Comparison of ENCODE assay signal across 25 cellular contexts in genomic region chr9:132647806-132648205, GRCh38. TPM values are rescaled to one million over a fixed set of nuclear protein-coding genes. Genes with fewer than 3 reads are reported as not detected.
A peak's percentile ranks its signal among the peaks of the same experiment; 100 is the strongest.
DNase-seq lines count a peak whose midpoint lies in the region; ATAC-seq, FAIRE-seq and TF ChIP-seq lines count a peak whose summit lies in the region.
"Had no signal": no experiment of that assay in that cellular context is flagged by ENCODE, and none has a peak within 500 bp of the region (broad histone marks: within the 10 kb centered on the region; RNA-seq: fewer than 3 reads in every experiment).

No MANE protein-coding gene starts in this region.

- 100% methylated on average over 1 of the region's 2 CpGs for WGBS in mesenchymal stem cell

- H2AK5ac ChIP-seq in mesenchymal stem cell (ENCODE audit: low read length, severe bottlenecking) = peak overlapping the region; percentile 63

- H3K4me1 ChIP-seq in astrocyte (ENCODE audit: insufficient read depth, low read length) (peaks cover 24% of the 10 kb centered on the region), mesenchymal stem cell (ENCODE audit: control insufficient read depth, insufficient read depth, low read depth, low read length) (peaks cover 9% of the 10 kb centered on the region)
- H3K4me1 ChIP-seq: ascending aorta, gastroesophageal sphincter, uterus had no signal

- H2BK120ac ChIP-seq in mesenchymal stem cell (ENCODE audit: low read depth, low read length) = no peak overlapping the region

- H4K20me1 ChIP-seq in astrocyte (ENCODE audit: insufficient read depth, low read length) = no peaks in the 10 kb centered on the region

- peaks cover 70% of the 10 kb centered on the region for H3K36me3 ChIP-seq in astrocyte (ENCODE audit: insufficient read depth, low read length)
- peaks cover 37 to 93% of the 10 kb centered on the region in 2 experiments for H3K36me3 ChIP-seq in mesenchymal stem cell (ENCODE audit: control insufficient read depth in 1 of 2, insufficient read depth in 2 of 2, low read depth in 1 of 2, low read length in 2 of 2)
- H3K36me3 ChIP-seq: uterus had no signal

- peak overlapping the region; percentile 97 for H3K27ac Mint-ChIP-seq in astrocyte (ENCODE audit: unreplicated experiment)
- H3K27ac Mint-ChIP-seq: activated naive CD4-positive, alpha-beta T cell treated with anti-CD3 and anti-CD28 coated beads, Interleukin-2, amount 10 ng/mL, durations not matched to agents 7 days and 5 days; CD14-positive monocyte had no signal

- no peak for FAIRE-seq in astrocyte (lab: Jason Lieb, UNC)
- FAIRE-seq: HTR-8/SVneo, kidney had no signal

- peak overlapping the region; percentile 96 for H3K27ac ChIP-seq in astrocyte (ENCODE audit: low read depth, low read length)
- peak overlapping the region; percentile 78 for H3K27ac ChIP-seq in mesenchymal stem cell (ENCODE audit: low read length, poor library complexity, severe bottlenecking)
- H3K27ac ChIP-seq in RWPE1 = no peak overlapping the region
- H3K27ac ChIP-seq: ascending aorta, epithelial cell of prostate, gastroesophageal sphincter, KMS-11, neutrophil, uterus had no signal

- H3K4me3 Mint-ChIP-seq in astrocyte (ENCODE audit: unreplicated experiment) = peak overlapping the region; percentile 40
- H3K4me3 Mint-ChIP-seq: activated naive CD4-positive, alpha-beta T cell treated with anti-CD3 and anti-CD28 coated beads, Interleukin-2, amount 10 ng/mL, durations not matched to agents 7 days and 5 days; CD14-positive monocyte; central memory CD8-positive, alpha-beta T cell had no signal

- peak overlapping the region; percentile 57 for H4K91ac ChIP-seq in mesenchymal stem cell (ENCODE audit: low read length)

- no peak for ATAC-seq in GM21390 (IDR thresholded peaks at IDR 0.05; ENCODE audit: unreplicated experiment)
- no peak for ATAC-seq in HG02885 (IDR thresholded peaks at IDR 0.05; ENCODE audit: poor library complexity, unreplicated experiment)
- no peak for ATAC-seq in HG02610 (IDR thresholded peaks at IDR 0.05; ENCODE audit: unreplicated experiment)
- ATAC-seq: gastroesophageal sphincter had no signal

- no peaks in the 10 kb centered on the region for H3K79me2 ChIP-seq in astrocyte (ENCODE audit: insufficient read depth, low read length)

- H3K9me3 Mint-ChIP-seq in astrocyte (ENCODE audit: unreplicated experiment) = no peaks in the 10 kb centered on the region
- H3K9me3 Mint-ChIP-seq: activated naive CD4-positive, alpha-beta T cell treated with anti-CD3 and anti-CD28 coated beads, Interleukin-2, amount 10 ng/mL, durations not matched to agents 7 days and 5 days; CD14-positive monocyte; central memory CD8-positive, alpha-beta T cell had no signal

- POLR2A ChIA-PET in RWPE1 (lab: Yijun Ruan, JAX; ENCODE audit: low non-redundant PET) = no interaction called here

- CTCF ChIA-PET in RWPE1 (lab: Yijun Ruan, JAX) = no interaction called here

- peaks cover 35% of the 10 kb centered on the region for H3K4me1 Mint-ChIP-seq in astrocyte (ENCODE audit: low read depth, unreplicated experiment)
- H3K4me1 Mint-ChIP-seq: activated naive CD4-positive, alpha-beta T cell treated with anti-CD3 and anti-CD28 coated beads, Interleukin-2, amount 10 ng/mL, durations not matched to agents 7 days and 5 days; central memory CD8-positive, alpha-beta T cell had no signal

- H4K8ac ChIP-seq in mesenchymal stem cell (ENCODE audit: low read length) = no peak overlapping the region

- no peak overlapping the region for H3K23ac ChIP-seq in mesenchymal stem cell (ENCODE audit: low read length in 2 of 2)

- peak overlapping the region in 1 of 2 experiments; percentile 64 for H3K18ac ChIP-seq in mesenchymal stem cell (ENCODE audit: low read depth in 1 of 2, low read length in 2 of 2)

- H2BK12ac ChIP-seq in mesenchymal stem cell (ENCODE audit: low read length in 2 of 2) = peak overlapping the region in 1 of 2 experiments; percentile 84

- H3K4ac ChIP-seq in mesenchymal stem cell (ENCODE audit: low read depth in 1 of 2, low read length in 2 of 2) = peak overlapping the region in 1 of 2 experiments; percentile 75

- H3K79me1 ChIP-seq in mesenchymal stem cell (replicated peaks; ENCODE audit: low read length, poor library complexity, severe bottlenecking) = peaks cover 27% of the 10 kb centered on the region

- TF ChIP-seq CTCF in astrocyte (IDR thresholded peaks at IDR 0.05; ENCODE audit: insufficient read depth, low read depth, low read length) = no peak
- TF ChIP-seq CTCF in RWPE1 (conservative IDR thresholded peaks at IDR 0.05; ENCODE audit: low read depth) = no peak

- H3K4me3 ChIP-seq in astrocyte (ENCODE audit: insufficient read depth, low read depth, low read length) (peak overlapping the region; percentile 27), mesenchymal stem cell (ENCODE audit: insufficient read depth in 1 of 2, low read depth in 1 of 2, low read length in 2 of 2) (peak overlapping the region in 1 of 2 experiments; percentile 54)
- H3K4me3 ChIP-seq: ascending aorta, gastroesophageal sphincter, lung, uterus had no signal

- no peak overlapping the region for H2BK15ac ChIP-seq in mesenchymal stem cell (ENCODE audit: low read depth, poor library complexity, severe bottlenecking)

- H3K14ac ChIP-seq in mesenchymal stem cell (ENCODE audit: low read length in 2 of 2) = no peak overlapping the region

- no peaks in the 10 kb centered on the region for H3K27me3 Mint-ChIP-seq in astrocyte (ENCODE audit: low read depth, unreplicated experiment)
- H3K27me3 Mint-ChIP-seq: activated naive CD4-positive, alpha-beta T cell treated with anti-CD3 and anti-CD28 coated beads, Interleukin-2, amount 10 ng/mL, durations not matched to agents 7 days and 5 days; central memory CD8-positive, alpha-beta T cell had no signal

- H3K27me3 ChIP-seq in astrocyte (ENCODE audit: insufficient read depth, low read length) = no peaks in the 10 kb centered on the region
- H3K27me3 ChIP-seq in mesenchymal stem cell (ENCODE audit: control insufficient read depth in 1 of 2, insufficient read depth in 1 of 2, low read length in 2 of 2) = no peaks in the 10 kb centered on the region
- H3K27me3 ChIP-seq: ascending aorta, gastroesophageal sphincter, neutrophil, uterus had no signal

- H3K4me2 ChIP-seq in astrocyte (ENCODE audit: low read length) (peak overlapping the region; percentile 72), mesenchymal stem cell (ENCODE audit: low read length, poor library complexity, severe bottlenecking) (no peak overlapping the region)
- H3K4me2 ChIP-seq: KMS-11 had no signal

- no peak overlapping the region for H2AFZ ChIP-seq in astrocyte (ENCODE audit: low read depth, low read length)
- no peak overlapping the region for H2AFZ ChIP-seq in mesenchymal stem cell (ENCODE audit: low read depth, low read length)

- DNase-seq in AG08395 (ENCODE audit: low spot score) (peak; percentile 31), M059J (ENCODE audit: low read depth) (peak; percentile 60), astrocyte (ENCODE audit: low read depth) (no peak), mesenchymal stem cell (no peak), RWPE1 (ENCODE audit: low spot score) (no peak)
- DNase-seq: activated CD8-positive, alpha-beta memory T cell treated with anti-CD3 and anti-CD28 coated beads for 24 hours; activated naive CD4-positive, alpha-beta T cell treated with anti-CD3 and anti-CD28 coated beads, Interleukin-2, amount 10 ng/mL, durations not matched to agents 7 days and 5 days; activated T-cell treated with anti-CD3 and anti-CD28 coated beads, Interleukin-2, amount 50 U/mL, for 48 hours; GDM1; kidney; NCI-H1694 treated with DMSO at 0.1 percent for 48 hours; SW 1271; uterus had no signal

- H2BK5ac ChIP-seq in mesenchymal stem cell (ENCODE audit: low read depth, low read length, poor library complexity, severe bottlenecking) = no peak overlapping the region

- peaks cover 22% of the 10 kb centered on the region for H3K36me3 Mint-ChIP-seq in astrocyte (ENCODE audit: low read depth, unreplicated experiment)

- H3K9me3 ChIP-seq in astrocyte (ENCODE audit: insufficient read depth, low read depth, low read length) (no peaks in the 10 kb centered on the region), mesenchymal stem cell (ENCODE audit: control insufficient read depth, low read length) (no peaks in the 10 kb centered on the region)
- H3K9me3 ChIP-seq: ascending aorta, gastroesophageal sphincter, neutrophil, uterus had no signal

- peak overlapping the region; percentile 73 for H3K9ac ChIP-seq in astrocyte (ENCODE audit: low read length)
- H3K9ac ChIP-seq in mesenchymal stem cell (ENCODE audit: low read length) = peak overlapping the region; percentile 71
- H3K9ac ChIP-seq: KMS-11 had no signal

RNA-seq across cellular contexts. Expression of gene DDX31, which starts 22.0 kb away (rescaled TPM):
- 11.6 and 18.0 TPM in 2 replicates for total RNA-seq in M059J (2014; rRNA removed; shearing (Covaris generic))
- 20.2 and 20.5 TPM in 2 replicates for total RNA-seq in astrocyte
- 8.4 TPM for polyA plus RNA-seq in mesenchymal stem cell (2013, experiment 1 of 2)
- polyA plus RNA-seq in mesenchymal stem cell (2013, experiment 2 of 2) = 8.3 TPM

RNA-seq across cellular contexts. Expression of gene GTF3C4, which starts 22.5 kb away (rescaled TPM):
- 14.6 and 23.3 TPM in 2 replicates for total RNA-seq in M059J (2014; rRNA removed; shearing (Covaris generic))
- total RNA-seq in astrocyte = 27.3 and 27.9 TPM in 2 replicates
- polyA plus RNA-seq in mesenchymal stem cell (2013, experiment 1 of 2) = 8.9 TPM
- polyA plus RNA-seq in mesenchymal stem cell (2013, experiment 2 of 2) = 8.5 TPM

Comparison
In these comparisons a context has a peak if more than half of its experiments do, and no peak if none do; other contexts are left out.
1. DNase-seq: peak in AG08395 (single experiment) and M059J (single experiment); none in astrocyte (single experiment), mesenchymal stem cell (single experiment) and RWPE1 (single experiment).